Comparison of ENCODE assay signal across 10 cellular contexts in genomic region chr11:63872833-63873201, GRCh38. TPM values are rescaled to one million over a fixed set of nuclear protein-coding genes. Genes with fewer than 3 reads are reported as not detected.
A peak's percentile ranks its signal among the peaks of the same experiment; 100 is the strongest.
DNase-seq lines count a peak whose midpoint lies in the region; ATAC-seq, FAIRE-seq and TF ChIP-seq lines count a peak whose summit lies in the region.
"Had no signal": no experiment of that assay in that cellular context is flagged by ENCODE, and none has a peak within 500 bp of the region (broad histone marks: within the 10 kb centered on the region; RNA-seq: fewer than 3 reads in every experiment).

No MANE protein-coding gene starts in this region.

- peak overlapping the region; percentile 49 for H3K4me3 Mint-ChIP-seq in activated naive CD8-positive, alpha-beta T cell treated with anti-CD3 and anti-CD28 coated beads, Interleukin-2, amount 10 ng/mL, durations not matched to agents 7 days and 5 days

- no peak for TF ChIP-seq CTCF in A549 (IDR thresholded peaks at IDR 0.05)

- no peak for TF ChIP-seq POLR2A in A549 (IDR thresholded peaks at IDR 0.05; ENCODE audit: low read length)

- peaks cover 8% of the 10 kb centered on the region in 2 experiments for H3K36me3 ChIP-seq in trophoblast cell (ENCODE audit: control insufficient read depth in 1 of 2, insufficient read depth in 2 of 2, low read length in 2 of 2)
- H3K36me3 ChIP-seq: thoracic aorta had no signal

- peaks cover 22% of the 10 kb centered on the region for H3K79me2 ChIP-seq in trophoblast cell (ENCODE audit: control insufficient read depth, insufficient read depth, low read length, poor library complexity)

- H2BK120ac ChIP-seq in trophoblast cell (ENCODE audit: insufficient read depth, low read length, poor library complexity), result no peak overlapping the region

- DNase-seq in A549 (ENCODE audit: low read depth in 1 of 2, low spot score in 1 of 2) (no peak), right cardiac atrium (no peak), trophoblast cell (no peak)
- DNase-seq in activated naive CD8-positive, alpha-beta T cell treated with anti-CD3 and anti-CD28 coated beads, Interleukin-2, amount 10 ng/mL, durations not matched to agents 7 days and 5 days, result no peak
- DNase-seq in activated effector memory CD4-positive, alpha-beta T cell treated with Interleukin-2 at 50 U/mL for 16 hours, result no peak
- no peak for DNase-seq in activated T-cell treated with anti-CD3 and anti-CD28 coated beads, Interleukin-2, amount 50 U/mL, for 48 hours
- no peak for DNase-seq in activated CD4-positive, alpha-beta T cell treated with anti-CD3 and anti-CD28 coated beads for 4 hours
- DNase-seq: activated T-cell treated with anti-CD3 and anti-CD28 coated beads for 4 hours had no signal

- no peaks in the 10 kb centered on the region for H3K27me3 Mint-ChIP-seq in activated naive CD8-positive, alpha-beta T cell treated with anti-CD3 and anti-CD28 coated beads, Interleukin-2, amount 10 ng/mL, durations not matched to agents 7 days and 5 days

- WGBS in A549 (ENCODE audit: missing lambda C conversion rate), result 100% methylated on average over 4 of the region's 5 CpGs
- WGBS in right cardiac atrium, result 58% methylated on average over 5 of the region's 5 CpGs
- no CpG with 5 or more reads among the region's 5 CpGs for WGBS in trophoblast cell (ENCODE audit: extremely low coverage, insufficient coverage, insufficient read length)

- H3K4me2 ChIP-seq in A549, result peak overlapping the region; percentile 71; the same call in 2 of the 3 replicates
- H3K4me2 ChIP-seq in trophoblast cell (ENCODE audit: low read length), result no peak overlapping the region

- H3K14ac ChIP-seq in trophoblast cell (ENCODE audit: low read length), result no peak overlapping the region

- H3K9me3 ChIP-seq in A549 (no peaks in the 10 kb centered on the region), right cardiac atrium (ENCODE audit: control insufficient read depth, low read length) (no peaks in the 10 kb centered on the region), trophoblast cell (ENCODE audit: insufficient read depth, low read depth, low read length) (no peaks in the 10 kb centered on the region)
- H3K9me3 ChIP-seq: thoracic aorta had no signal

- H3K9me3 Mint-ChIP-seq in activated naive CD8-positive, alpha-beta T cell treated with anti-CD3 and anti-CD28 coated beads, Interleukin-2, amount 10 ng/mL, durations not matched to agents 7 days and 5 days, result no peaks in the 10 kb centered on the region

- H3K4me1 ChIP-seq in A549 (peaks cover 48% of the 10 kb centered on the region), right cardiac atrium (ENCODE audit: control insufficient read depth, insufficient read depth, low read length) (peaks cover 35% of the 10 kb centered on the region), trophoblast cell (ENCODE audit: control insufficient read depth in 1 of 2, insufficient read depth in 2 of 2, low read length in 2 of 2) (peaks cover 33 to 36% of the 10 kb centered on the region in 2 experiments)

- peak overlapping the region; percentile 81 for H3K27ac Mint-ChIP-seq in activated naive CD8-positive, alpha-beta T cell treated with anti-CD3 and anti-CD28 coated beads, Interleukin-2, amount 10 ng/mL, durations not matched to agents 7 days and 5 days

- H3K4me1 Mint-ChIP-seq in activated naive CD8-positive, alpha-beta T cell treated with anti-CD3 and anti-CD28 coated beads, Interleukin-2, amount 10 ng/mL, durations not matched to agents 7 days and 5 days, result peaks cover 50% of the 10 kb centered on the region

- no peak overlapping the region for H2BK12ac ChIP-seq in trophoblast cell (ENCODE audit: low read length)

- H3K9ac ChIP-seq in trophoblast cell (ENCODE audit: low read length), result no peak overlapping the region

- no peak overlapping the region for H4K91ac ChIP-seq in trophoblast cell (ENCODE audit: low read depth, low read length)

- no peak overlapping the region for H4K8ac ChIP-seq in trophoblast cell (ENCODE audit: low read depth, low read length)

- H3K27ac ChIP-seq in A549, result peak overlapping the region in 1 of 2 experiments; percentile 22; a peak in 2 of 6 replicates
- H3K27ac ChIP-seq in right cardiac atrium (ENCODE audit: low read length), result peak overlapping the region; percentile 87
- H3K27ac ChIP-seq in trophoblast cell (ENCODE audit: low read depth, low read length), result no peak overlapping the region

- H3K27me3 ChIP-seq in right cardiac atrium (ENCODE audit: control insufficient read depth, insufficient read depth) (no peaks in the 10 kb centered on the region), trophoblast cell (ENCODE audit: insufficient read depth, low read length) (no peaks in the 10 kb centered on the region)

- TF ChIP-seq EP300 in A549 (IDR thresholded peaks at IDR 0.05), result no peak

- ATAC-seq in A549, result no peak
- no peak for ATAC-seq in activated naive CD8-positive, alpha-beta T cell treated with anti-CD3 and anti-CD28 coated beads, Interleukin-2, amount 10 ng/mL, durations not matched to agents 7 days and 5 days (ENCODE audit: low read depth)
- no peak for ATAC-seq in right cardiac atrium
- no peak for ATAC-seq in GM21825 (IDR thresholded peaks at IDR 0.05; ENCODE audit: unreplicated experiment)

- H3K18ac ChIP-seq in trophoblast cell (ENCODE audit: low read length), result no peak overlapping the region

- peak overlapping the region; percentile 61 for H3K4ac ChIP-seq in trophoblast cell (ENCODE audit: low read depth, low read length)

- FAIRE-seq in A549 (lab: Jason Lieb, UNC), result no peak

- no peak overlapping the region for H2AFZ ChIP-seq in trophoblast cell (ENCODE audit: insufficient read depth, low read length, poor library complexity)

- peaks cover 2% of the 10 kb centered on the region for H3K79me1 ChIP-seq in trophoblast cell (ENCODE audit: low read length)

- H4K12ac ChIP-seq in trophoblast cell (ENCODE audit: low read depth, low read length), result no peak overlapping the region

- intact Hi-C loops in right cardiac atrium (cut with DNase I), result no loop called here

- H2BK5ac ChIP-seq in trophoblast cell (ENCODE audit: low read depth, low read length, poor library complexity), result no peak overlapping the region

- TF ChIP-seq RAD21 in A549 (conservative IDR thresholded peaks at IDR 0.05 in 1 of 2, IDR thresholded peaks at IDR 0.05 in 1 of 2), result no peak

- H3K23ac ChIP-seq in trophoblast cell (ENCODE audit: low read length), result no peak overlapping the region

- POLR2A ChIA-PET in A549 (lab: Yijun Ruan, JAX), result interaction anchor here (1.1 kb wide), 1 partner anchor 34 kb away, joined by 3 read pairs; the partner anchor contains the start of gene MARK2
- POLR2A ChIA-PET in activated naive CD8-positive, alpha-beta T cell treated with anti-CD3 and anti-CD28 coated beads, Interleukin-2, amount 10 ng/mL, durations not matched to agents 7 days and 5 days (lab: Charles Lee), result interaction anchor here (1.1 to 1.5 kb wide), 3 partner anchors 13 to 30 kb away, joined by 3 to 6 read pairs (median 6); no protein-coding TSS in a partner anchor

- H3K36me3 Mint-ChIP-seq in activated naive CD8-positive, alpha-beta T cell treated with anti-CD3 and anti-CD28 coated beads, Interleukin-2, amount 10 ng/mL, durations not matched to agents 7 days and 5 days, result peaks cover 17% of the 10 kb centered on the region

- H3K4me3 ChIP-seq in A549 (no peak overlapping the region), right cardiac atrium (ENCODE audit: low read length) (no peak overlapping the region), trophoblast cell (ENCODE audit: low read depth, low read length) (no peak overlapping the region)

- no peak overlapping the region for H2AK5ac ChIP-seq in trophoblast cell (ENCODE audit: low read length)

- CTCF ChIA-PET in A549 (lab: Yijun Ruan, JAX), result interaction anchor here (0.8 to 2.6 kb wide), 8 partner anchors 10 to 73 kb away, joined by 3 to 16 read pairs (median 4); no protein-coding TSS in a partner anchor

TF ChIP-seq in A549, 52 proteins besides CTCF, POLR2A, EP300 and RAD21 (continues in another document):
- TF ChIP-seq MAFK (IDR thresholded peaks at IDR 0.05; ENCODE audit: partially characterized antibody) (no peak), GATA3 (IDR thresholded peaks at IDR 0.05; ENCODE audit: borderline replicate concordance) (no peak), FOSB (CRISPR knock-in tag; IDR thresholded peaks at IDR 0.05) (no peak), CBX2 (IDR thresholded peaks at IDR 0.05; ENCODE audit: borderline replicate concordance, low read depth) (no peak), NR3C1 (IDR thresholded peaks at IDR 0.05) (no peak), ZC3H11A (IDR thresholded peaks at IDR 0.05) (no peak)

RNA-seq across cellular contexts. Expression of gene MARK2, which starts 33.9 kb away (rescaled TPM):
- polyA plus RNA-seq in A549 (2011; rRNA removed) (24.7 and 28.4 TPM in 2 replicates), A549 (2017; fragmentation: RNase III; extraction: RNeasy Plus Mini Kit Qiagen cat#74134 plus additional on column Dnase treatment) (19.7 to 20.4 TPM (median 20.2 TPM) in 3 replicates), right cardiac atrium (20.0 TPM)
- 24.2 and 26.6 TPM in 2 replicates for polyA plus RNA-seq in A549 (2012; cell fraction: cytosol; rRNA removed)
- polyA plus RNA-seq in A549 (2012; cell fraction: nucleus; rRNA removed), result 23.9 and 29.8 TPM in 2 replicates
- 18.8 and 26.9 TPM in 2 replicates for polyA minus RNA-seq in A549 (2011; rRNA and poly(A)+ RNA removed)
- 10 to 100 TPM; 60.6 to 62.3 TPM for total RNA-seq in activated naive CD8-positive, alpha-beta T cell treated with anti-CD3 and anti-CD28 coated beads, Interleukin-2, amount 10 ng/mL, durations not matched to agents 7 days and 5 days
- 10 to 100 TPM; 31.3 to 45.3 (median 41.1) TPM for total RNA-seq in right cardiac atrium
- 67.3 and 70.2 TPM in 2 replicates for polyA plus RNA-seq in trophoblast cell (2013)

RNA-seq across cellular contexts. Expression of gene RCOR2, which starts 44.1 kb away (rescaled TPM):
- polyA plus RNA-seq in A549 (2011; rRNA removed), result 1.8 and 2.5 TPM in 2 replicates
- polyA plus RNA-seq in A549 (2012; cell fraction: cytosol; rRNA removed), result 1.4 and 2.0 TPM in 2 replicates
- polyA plus RNA-seq in A549 (2012; cell fraction: nucleus; rRNA removed), result 1.8 and 1.9 TPM in 2 replicates
- polyA plus RNA-seq in A549 (2017; fragmentation: RNase III; extraction: RNeasy Plus Mini Kit Qiagen cat#74134 plus additional on column Dnase treatment), result 0.46 to 0.82 TPM (median 0.58 TPM) in 3 replicates
- 3.0 and 3.4 TPM in 2 replicates for polyA minus RNA-seq in A549 (2011; rRNA and poly(A)+ RNA removed)
- total RNA-seq in activated naive CD8-positive, alpha-beta T cell treated with anti-CD3 and anti-CD28 coated beads, Interleukin-2, amount 10 ng/mL, durations not matched to agents 7 days and 5 days, result under 1 TPM; 0.58 to 0.74 TPM
- 10 to 100 TPM in 1 of 4 donors, 1 to 10 TPM in 3; 1.6 to 10.1 (median 8.7) TPM for total RNA-seq in right cardiac atrium
- polyA plus RNA-seq in right cardiac atrium, result 3.2 TPM
- 11.6 and 13.0 TPM in 2 replicates for polyA plus RNA-seq in trophoblast cell (2013)

RNA-seq across cellular contexts. Expression of gene SPINDOC, which starts 59.6 kb away (rescaled TPM):
- polyA plus RNA-seq in A549 (2011; rRNA removed) (15.6 and 17.6 TPM in 2 replicates), A549 (2017; fragmentation: RNase III; extraction: RNeasy Plus Mini Kit Qiagen cat#74134 plus additional on column Dnase treatment) (30.4 to 34.8 TPM (median 32.1 TPM) in 3 replicates), right cardiac atrium (13.6 TPM)
- polyA plus RNA-seq in A549 (2012; cell fraction: cytosol; rRNA removed), result 46.0 and 55.7 TPM in 2 replicates
- polyA plus RNA-seq in A549 (2012; cell fraction: nucleus; rRNA removed), result 38.7 and 42.5 TPM in 2 replicates
- polyA minus RNA-seq in A549 (2011; rRNA and poly(A)+ RNA removed), result 7.0 and 9.2 TPM in 2 replicates
- 10 to 100 TPM; 35.1 to 35.2 TPM for total RNA-seq in activated naive CD8-positive, alpha-beta T cell treated with anti-CD3 and anti-CD28 coated beads, Interleukin-2, amount 10 ng/mL, durations not matched to agents 7 days and 5 days
- 10 to 100 TPM; 12.8 to 18.8 (median 17.4) TPM for total RNA-seq in right cardiac atrium
- 47.1 and 48.8 TPM in 2 replicates for polyA plus RNA-seq in trophoblast cell (2013)
